ENCODE assay signal across 15 cellular contexts in the genomic region with DNA sequence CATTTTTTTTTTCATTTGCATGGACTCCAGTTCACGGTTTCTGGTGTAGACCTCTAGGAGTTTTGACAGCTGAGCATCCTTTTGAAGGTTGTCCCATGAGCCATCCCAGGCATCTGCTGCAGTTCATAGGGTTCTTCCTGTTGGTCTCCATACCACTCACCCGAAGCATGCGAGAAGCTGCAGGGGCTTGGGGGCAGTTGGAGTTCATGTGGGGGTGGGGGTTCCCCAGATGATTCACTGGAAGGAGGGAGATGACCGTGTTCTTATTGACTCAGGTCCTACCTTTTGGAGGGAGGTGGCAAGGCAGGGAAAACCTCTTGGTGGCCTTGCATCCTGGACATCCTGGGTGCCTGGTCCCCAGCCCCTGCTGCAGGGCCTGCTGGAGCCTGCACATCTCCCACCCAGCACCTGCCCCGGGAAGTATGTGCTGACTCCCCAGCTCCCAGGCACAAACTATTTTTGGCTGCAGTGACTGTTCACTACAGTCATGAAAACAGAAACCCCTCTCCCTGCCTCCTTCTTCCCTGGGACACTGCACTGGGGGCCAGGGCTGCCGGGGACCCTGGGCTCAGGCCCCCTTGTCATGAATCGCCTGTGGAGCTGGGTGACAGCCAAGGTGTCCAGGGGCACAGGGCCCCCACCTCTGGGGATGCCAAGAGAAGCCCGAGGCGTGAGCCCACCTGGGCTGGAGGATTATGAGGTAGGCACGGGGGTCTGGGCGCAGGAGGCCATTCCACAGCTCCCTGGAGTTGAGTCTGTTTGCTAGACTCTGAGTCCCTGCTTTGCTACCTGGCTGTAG.
DNase-seq lines count a peak whose midpoint lies in the region; ATAC-seq and TF ChIP-seq lines count a peak whose summit lies in the region.
"Had no signal": no experiment of that assay in that cellular context is flagged by ENCODE, and none has a peak within 500 bp of the region (broad histone marks: within the 10 kb centered on the region; RNA-seq: fewer than 3 reads in every experiment).

No MANE protein-coding gene starts in this region.

- TF ChIP-seq CTCF in nephron (IDR thresholded peaks at IDR 0.05; ENCODE audit: unreplicated experiment in 3 of 3) (no peak), coronary artery (IDR thresholded peaks at IDR 0.05) (no peak), suprapubic skin (IDR thresholded peaks at IDR 0.05) (no peak)

- H3K4me1 ChIP-seq in suprapubic skin = peaks cover 23% of the 10 kb centered on the region

- H3K4me3 ChIP-seq in coronary artery (no peak overlapping the region), suprapubic skin (no peak overlapping the region)
- H3K4me3 ChIP-seq: sigmoid colon, thoracic aorta had no signal

- peaks cover 3% of the 10 kb centered on the region for H3K36me3 Mint-ChIP-seq in activated naive CD8-positive, alpha-beta T cell
- no peaks in the 10 kb centered on the region for H3K36me3 Mint-ChIP-seq in nephron (ENCODE audit: low read depth)
- H3K36me3 Mint-ChIP-seq: mesothelial cell of epicardium had no signal

- H3K27ac ChIP-seq in coronary artery = peak overlapping the region in 1 of 2 donors; percentile 27
- H3K27ac ChIP-seq in suprapubic skin = no peak overlapping the region
- H3K27ac ChIP-seq: sigmoid colon, thoracic aorta had no signal

- H3K4me3 Mint-ChIP-seq in activated naive CD8-positive, alpha-beta T cell = no peak overlapping the region
- no peak overlapping the region for H3K4me3 Mint-ChIP-seq in nephron
- H3K4me3 Mint-ChIP-seq: dendritic cell treated with granulocyte-macrophage colony-stimulating factor and Interleukin-4, amounts not matched to agents 40 ng/mL and 50 ng/mL, for 4 days; mesothelial cell of epicardium had no signal

- no peak for TF ChIP-seq EP300 in suprapubic skin (IDR thresholded peaks at IDR 0.05)

- H3K27ac Mint-ChIP-seq in activated naive CD8-positive, alpha-beta T cell = peak overlapping the region; percentile 83
- H3K27ac Mint-ChIP-seq in nephron = peak overlapping the region; percentile 28 to 69 (median 65)
- H3K27ac Mint-ChIP-seq: dendritic cell treated with granulocyte-macrophage colony-stimulating factor and Interleukin-4, amounts not matched to agents 40 ng/mL and 50 ng/mL, for 4 days; mesothelial cell of epicardium had no signal

- DNase-seq in activated naive CD4-positive, alpha-beta T cell treated with Interleukin-2 at 50 U/mL for 16 hours = peak; percentile 49
- no peak for DNase-seq in activated naive CD4-positive, alpha-beta T cell (lab: John Stamatoyannopoulos, UW)
- peak; percentile 68 for DNase-seq in stimulated activated naive CD8-positive, alpha-beta T cell treated with anti-CD3 and anti-CD28 coated beads, Interleukin-15, Interleukin-2, amounts not matched to agents 100 U/mL and 50 U/mL, for 24 hours
- DNase-seq in coronary artery (ENCODE audit: low spot score) = no peak
- DNase-seq in suprapubic skin (ENCODE audit: low spot score in 2 of 2) = no peak
- DNase-seq: GOT3, NCI-H524, SIG-M5, sigmoid colon had no signal

- no peaks in the 10 kb centered on the region for H3K9me3 Mint-ChIP-seq in activated naive CD8-positive, alpha-beta T cell (ENCODE audit: low read depth)
- H3K9me3 Mint-ChIP-seq in nephron = no peaks in the 10 kb centered on the region
- H3K9me3 Mint-ChIP-seq: dendritic cell treated with granulocyte-macrophage colony-stimulating factor and Interleukin-4, amounts not matched to agents 40 ng/mL and 50 ng/mL, for 4 days; mesothelial cell of epicardium had no signal

- ATAC-seq in stimulated activated naive CD8-positive, alpha-beta T cell treated with anti-CD3 and anti-CD28 coated beads, Interleukin-15, Interleukin-2, amounts not matched to agents 100 U/mL and 50 U/mL, for 24 hours = peak; percentile 78
- no peak for ATAC-seq in HG03521 (IDR thresholded peaks at IDR 0.05; ENCODE audit: unreplicated experiment)

- WGBS in suprapubic skin = 73% methylated on average over 7 of the region's 11 CpGs

- H3K27me3 ChIP-seq in suprapubic skin = no peaks in the 10 kb centered on the region
- H3K27me3 ChIP-seq: sigmoid colon had no signal

- H3K4me1 Mint-ChIP-seq in activated naive CD8-positive, alpha-beta T cell (ENCODE audit: low read depth) = peaks cover 33% of the 10 kb centered on the region
- H3K4me1 Mint-ChIP-seq in nephron = peaks cover 48% of the 10 kb centered on the region

- H3K36me3 ChIP-seq in suprapubic skin = no peaks in the 10 kb centered on the region
- H3K36me3 ChIP-seq: sigmoid colon, thoracic aorta had no signal

- no peaks in the 10 kb centered on the region for H3K27me3 Mint-ChIP-seq in activated naive CD8-positive, alpha-beta T cell
- H3K27me3 Mint-ChIP-seq in nephron (ENCODE audit: low read depth) = no peaks in the 10 kb centered on the region
- H3K27me3 Mint-ChIP-seq: dendritic cell treated with granulocyte-macrophage colony-stimulating factor and Interleukin-4, amounts not matched to agents 40 ng/mL and 50 ng/mL, for 4 days had no signal

- no peaks in the 10 kb centered on the region for H3K9me3 ChIP-seq in suprapubic skin
- H3K9me3 ChIP-seq: sigmoid colon, thoracic aorta had no signal

- no peak for TF ChIP-seq POLR2A in suprapubic skin (IDR thresholded peaks at IDR 0.05)

Comparison
In these comparisons a context has a peak if more than half of its experiments do, and no peak if none do; other contexts are left out.
1. DNase-seq: peak in activated naive CD4-positive, alpha-beta T cell treated with Interleukin-2 at 50 U/mL for 16 hours (single experiment) and stimulated activated naive CD8-positive, alpha-beta T cell treated with anti-CD3 and anti-CD28 coated beads, Interleukin-15, Interleukin-2, amounts not matched to agents 100 U/mL and 50 U/mL, for 24 hours (single experiment); none in activated naive CD4-positive, alpha-beta T cell (0 of 4), coronary artery (single experiment) and suprapubic skin (0 of 2).